Comparison of ENCODE assay signal across 24 cellular contexts in the genomic region with DNA sequence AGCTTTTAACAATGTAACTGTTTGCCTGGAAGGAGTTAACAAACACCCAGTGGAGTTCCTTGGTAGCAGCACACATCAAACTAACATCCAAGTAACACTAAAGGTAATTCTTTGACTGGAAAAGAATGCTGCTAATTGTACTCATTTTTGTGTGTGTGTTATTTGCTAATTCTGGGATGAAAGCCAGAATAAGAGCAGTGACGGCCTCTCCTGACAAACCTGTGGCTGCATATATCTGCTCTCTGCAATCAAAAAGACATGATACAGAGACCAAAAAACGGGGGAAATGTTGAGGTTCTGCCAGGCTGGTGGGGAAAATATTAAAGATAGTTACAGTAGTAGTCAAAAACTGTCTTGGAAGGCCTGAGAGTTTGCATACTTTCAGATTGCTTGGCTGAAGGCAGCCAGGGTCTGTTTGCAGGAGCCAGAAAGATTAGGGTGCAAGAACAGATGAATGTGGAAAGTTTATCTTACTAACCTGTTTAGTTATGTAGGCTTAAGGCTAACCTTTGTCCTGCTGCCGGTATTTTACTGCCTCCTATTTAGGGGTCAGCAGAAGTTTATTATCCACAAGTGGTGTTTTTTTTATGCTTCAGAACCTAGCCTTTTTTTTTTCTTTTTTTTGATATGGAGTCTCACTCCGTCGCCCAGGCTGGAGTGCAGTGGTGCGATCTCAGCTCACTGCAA.
"Had no signal": no experiment of that assay in that cellular context is flagged by ENCODE, and none has a peak within 500 bp of the region (broad histone marks: within the 10 kb centered on the region; RNA-seq: fewer than 3 reads in every experiment).

No MANE protein-coding gene starts in this region.

- H3K4me3 Mint-ChIP-seq: dendritic cell treated with granulocyte-macrophage colony-stimulating factor and Interleukin-4, amounts not matched to agents 40 ng/mL and 50 ng/mL, for 4 days; immature natural killer cell; natural killer cell treated with Interleukin-12 subunit alpha and Interleukin-12 subunit beta and Interleukin-15 and Interleukin-18, amount 100 ng/mL, for 72 hours; neural crest cell; stimulated activated effector memory CD8-positive, alpha-beta T cell treated with anti-CD3 and anti-CD28 coated beads, Interleukin-12 subunit alpha, Interleukin-12 subunit beta, amount 100 ng/mL, for 72 hours; type B pancreatic cell had no signal

- FAIRE-seq: colon, frontal cortex had no signal

- H3K36me3 Mint-ChIP-seq: immature natural killer cell; natural killer cell treated with Interleukin-12 subunit alpha and Interleukin-12 subunit beta and Interleukin-15 and Interleukin-18, amount 100 ng/mL, for 72 hours; stimulated activated effector memory CD8-positive, alpha-beta T cell treated with anti-CD3 and anti-CD28 coated beads, Interleukin-12 subunit alpha, Interleukin-12 subunit beta, amount 100 ng/mL, for 72 hours; type B pancreatic cell had no signal

- H3K36me3 ChIP-seq: lower lobe of right lung, right atrium auricular region, tibial artery had no signal

- DNase-seq: effector CD8-positive, alpha-beta T cell; immature natural killer cell; islet precursor cell; kidney glomerular epithelial cell; left colon; left ventricle myocardium superior; lower lobe of right lung; stimulated activated CD4-positive, alpha-beta T cell treated with anti-CD3 and anti-CD28 coated beads, Interleukin-2, amount 100 ng/mL, for 24 hours; stimulated activated CD4-positive, alpha-beta T cell treated with anti-CD3 and anti-CD28 coated beads, Interleukin-4, amount 100 ng/mL, for 24 hours; stimulated activated naive CD4-positive, alpha-beta T cell treated with Interleukin-2 at 50 U/mL for 16 hours; substantia nigra; testis; tibial artery had no signal

- H3K27me3 Mint-ChIP-seq: dendritic cell treated with granulocyte-macrophage colony-stimulating factor and Interleukin-4, amounts not matched to agents 40 ng/mL and 50 ng/mL, for 4 days; natural killer cell treated with Interleukin-12 subunit alpha and Interleukin-12 subunit beta and Interleukin-15 and Interleukin-18, amount 100 ng/mL, for 72 hours; progenitor cell of endocrine pancreas; type B pancreatic cell had no signal

- H3K9me3 Mint-ChIP-seq: dendritic cell treated with granulocyte-macrophage colony-stimulating factor and Interleukin-4, amounts not matched to agents 40 ng/mL and 50 ng/mL, for 4 days; immature natural killer cell; natural killer cell treated with Interleukin-12 subunit alpha and Interleukin-12 subunit beta and Interleukin-15 and Interleukin-18, amount 100 ng/mL, for 72 hours; neural crest cell; stimulated activated effector memory CD8-positive, alpha-beta T cell treated with anti-CD3 and anti-CD28 coated beads, Interleukin-12 subunit alpha, Interleukin-12 subunit beta, amount 100 ng/mL, for 72 hours; type B pancreatic cell had no signal

- H3K27ac ChIP-seq: lower lobe of right lung, parathyroid adenoma, right atrium auricular region, testis, tibial artery had no signal

- H3K4me3 ChIP-seq: lower lobe of right lung, right atrium auricular region, testis, tibial artery had no signal

- ATAC-seq: left colon; left ventricle myocardium superior; lower lobe of right lung; natural killer cell treated with Interleukin-12 subunit alpha and Interleukin-12 subunit beta and Interleukin-15 and Interleukin-18, amount 100 ng/mL, for 72 hours; sciatic nerve; stimulated activated effector memory CD8-positive, alpha-beta T cell treated with anti-CD3 and anti-CD28 coated beads, Interleukin-12 subunit alpha, Interleukin-12 subunit beta, amount 100 ng/mL, for 72 hours had no signal

- H3K4me1 ChIP-seq: lower lobe of right lung, parathyroid adenoma, right atrium auricular region, testis had no signal

- H3K27ac Mint-ChIP-seq: dendritic cell treated with granulocyte-macrophage colony-stimulating factor and Interleukin-4, amounts not matched to agents 40 ng/mL and 50 ng/mL, for 4 days; immature natural killer cell; natural killer cell treated with Interleukin-12 subunit alpha and Interleukin-12 subunit beta and Interleukin-15 and Interleukin-18, amount 100 ng/mL, for 72 hours; progenitor cell of endocrine pancreas; stimulated activated effector memory CD8-positive, alpha-beta T cell treated with anti-CD3 and anti-CD28 coated beads, Interleukin-12 subunit alpha, Interleukin-12 subunit beta, amount 100 ng/mL, for 72 hours; type B pancreatic cell had no signal

- H3K4me1 Mint-ChIP-seq: immature natural killer cell; neural crest cell; stimulated activated effector memory CD8-positive, alpha-beta T cell treated with anti-CD3 and anti-CD28 coated beads, Interleukin-12 subunit alpha, Interleukin-12 subunit beta, amount 100 ng/mL, for 72 hours had no signal

- H3K27me3 ChIP-seq: right atrium auricular region, testis, tibial artery had no signal

- H3K9me3 ChIP-seq: lower lobe of right lung, right atrium auricular region, testis, tibial artery had no signal
